In the genomic region with DNA sequence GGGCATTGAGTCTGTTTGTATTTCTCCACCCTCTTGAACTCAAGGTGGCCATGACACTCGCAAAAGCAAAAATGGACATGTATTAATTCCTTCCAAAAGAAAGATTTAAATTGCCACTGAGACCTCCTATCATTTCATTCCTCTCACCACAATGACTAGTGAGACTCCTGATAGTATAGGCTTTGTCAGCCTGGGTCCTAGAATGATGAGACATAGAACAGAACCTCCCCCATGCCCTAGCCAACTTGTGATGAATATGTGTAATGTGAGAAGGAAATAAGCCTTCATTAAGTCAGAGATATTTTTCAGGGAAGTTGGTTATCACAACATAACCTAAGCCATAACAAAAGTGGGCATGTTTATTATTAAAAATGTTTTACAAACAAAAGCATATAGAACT, we compare ENCODE assay signal across 20 cellular contexts.
"Had no signal": no experiment of that assay in that cellular context is flagged by ENCODE, and none has a peak within 500 bp of the region (broad histone marks: within the 10 kb centered on the region; RNA-seq: fewer than 3 reads in every experiment).

No MANE protein-coding gene starts in this region.

- H3K27me3 Mint-ChIP-seq: activated naive CD8-positive, alpha-beta T cell treated with anti-CD3 and anti-CD28 coated beads for 36 hours had no signal

- DNase-seq: activated CD4-positive, alpha-beta T cell treated with anti-CD3 and anti-CD28 coated beads, Interleukin-2, amount 10 ng/mL, durations not matched to agents 7 days and 5 days; activated gamma-delta T cell; activated naive CD8-positive, alpha-beta T cell treated with anti-CD3 and anti-CD28 coated beads for 36 hours; activated T-cell treated with anti-CD3 and anti-CD28 coated beads, Interleukin-2, amount 50 U/mL, for 48 hours; amygdala; body of pancreas; caudate nucleus; pancreas; spleen; stimulated activated CD4-positive, alpha-beta T cell treated with anti-CD3 and anti-CD28 coated beads, Interleukin-2, amount 100 ng/mL, for 24 hours; stimulated activated naive B cell treated with anti-CD40 and anti-IgM and Interleukin-4, amounts not matched to agents 10 μg/mL and 1 μg/mL and 100 μg/mL, for 72 hours; substantia nigra; T-cell; T1000; uterus; WERI-Rb-1 had no signal

- H3K4me1 Mint-ChIP-seq: mesothelial cell of epicardium; stimulated activated naive B cell treated with anti-CD40 and anti-IgM and Interleukin-4, amounts not matched to agents 10 μg/mL and 1 μg/mL and 100 μg/mL, for 72 hours had no signal

- H3K9me3 ChIP-seq: body of pancreas, pancreas, spleen, tibial nerve, uterus had no signal

- H3K27ac Mint-ChIP-seq: activated naive CD8-positive, alpha-beta T cell treated with anti-CD3 and anti-CD28 coated beads for 36 hours; mesothelial cell of epicardium; stimulated activated naive B cell treated with anti-CD40 and anti-IgM and Interleukin-4, amounts not matched to agents 10 μg/mL and 1 μg/mL and 100 μg/mL, for 72 hours had no signal

- H3K27me3 ChIP-seq: body of pancreas, tibial nerve, uterus had no signal

- ATAC-seq: body of pancreas; pancreas; sciatic nerve; stimulated activated naive B cell treated with anti-CD40 and anti-IgM and Interleukin-4, amounts not matched to agents 10 μg/mL and 1 μg/mL and 100 μg/mL, for 72 hours; T-cell had no signal

- H3K27ac ChIP-seq: body of pancreas, pancreas, spleen, tibial nerve, uterus, WERI-Rb-1 had no signal

- H3K9me3 Mint-ChIP-seq: stimulated activated naive B cell treated with anti-CD40 and anti-IgM and Interleukin-4, amounts not matched to agents 10 μg/mL and 1 μg/mL and 100 μg/mL, for 72 hours had no signal

- H3K4me3 Mint-ChIP-seq: activated CD4-positive, alpha-beta T cell treated with anti-CD3 and anti-CD28 coated beads, Interleukin-2, amount 10 ng/mL, durations not matched to agents 7 days and 5 days; activated naive CD8-positive, alpha-beta T cell treated with anti-CD3 and anti-CD28 coated beads for 36 hours; mesothelial cell of epicardium; stimulated activated naive B cell treated with anti-CD40 and anti-IgM and Interleukin-4, amounts not matched to agents 10 μg/mL and 1 μg/mL and 100 μg/mL, for 72 hours; T-cell had no signal

- H3K4me3 ChIP-seq: body of pancreas, lung, pancreas, spleen, tibial nerve, uterus had no signal

- H3K36me3 ChIP-seq: pancreas, spleen, tibial nerve, uterus, WERI-Rb-1 had no signal

- H3K36me3 Mint-ChIP-seq: mesothelial cell of epicardium; stimulated activated naive B cell treated with anti-CD40 and anti-IgM and Interleukin-4, amounts not matched to agents 10 μg/mL and 1 μg/mL and 100 μg/mL, for 72 hours; T-cell had no signal

- H3K4me1 ChIP-seq: body of pancreas, pancreas, spleen, tibial nerve, uterus had no signal
